Comparison of ENCODE assay signal across 12 cellular contexts in the genomic region with DNA sequence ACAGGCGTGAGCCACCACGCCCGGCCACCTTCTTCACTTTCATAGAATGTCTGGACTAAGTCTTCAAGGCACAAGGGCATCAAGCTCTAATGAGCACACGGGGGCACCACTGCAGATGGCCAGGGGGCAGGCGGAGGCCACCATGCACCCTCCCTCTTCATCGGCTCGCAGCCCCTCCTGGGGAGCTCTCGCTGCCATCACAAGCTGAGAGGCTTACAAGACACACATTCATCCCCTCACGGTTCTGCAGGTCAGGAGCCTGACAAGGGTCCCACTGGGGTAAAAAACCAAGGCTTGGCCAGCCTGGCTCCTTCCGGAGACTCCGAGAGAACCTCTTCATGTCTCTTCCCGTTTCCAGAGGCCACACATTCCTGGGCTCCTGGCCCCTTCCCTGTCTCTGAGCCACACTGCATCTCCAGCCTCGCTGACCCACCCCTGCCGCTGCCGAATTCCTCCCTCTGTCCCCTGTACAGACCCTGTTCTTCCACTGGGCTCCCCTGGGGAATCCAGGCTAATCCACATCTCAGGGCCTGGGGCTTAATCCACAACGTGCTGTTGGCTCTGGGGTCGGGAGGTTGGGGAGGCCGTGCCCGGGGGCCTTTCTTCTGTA. TPM values are rescaled to one million over a fixed set of nuclear protein-coding genes. Genes with fewer than 3 reads are reported as not detected.
DNase-seq lines count a peak whose midpoint lies in the region; ATAC-seq, FAIRE-seq and TF ChIP-seq lines count a peak whose summit lies in the region.
"Had no signal": no experiment of that assay in that cellular context is flagged by ENCODE, and none has a peak within 500 bp of the region (broad histone marks: within the 10 kb centered on the region; RNA-seq: fewer than 3 reads in every experiment).

No MANE protein-coding gene starts in this region.

- H3K9me3 ChIP-seq in right lobe of liver (no peaks in the 10 kb centered on the region), HepG2 (ENCODE audit: low read length) (no peaks in the 10 kb centered on the region), OCI-LY3 (ENCODE audit: insufficient read depth, low read length) (no peaks in the 10 kb centered on the region), lower lobe of right lung (no peaks in the 10 kb centered on the region)
- H3K9me3 ChIP-seq: breast epithelium, suprapubic skin had no signal

- H4K20me1 ChIP-seq in HepG2 (ENCODE audit: insufficient read depth, low read length) (no peaks in the 10 kb centered on the region), OCI-LY3 (ENCODE audit: insufficient read depth, low read length) (no peaks in the 10 kb centered on the region)

- H3K27me3 ChIP-seq in right lobe of liver (no peaks in the 10 kb centered on the region), HepG2 (ENCODE audit: control insufficient read depth in 1 of 2, insufficient read depth in 2 of 2, low read length in 2 of 2) (peaks cover 38 to 85% of the 10 kb centered on the region in 2 experiments), OCI-LY3 (ENCODE audit: low read depth, low read length) (no peaks in the 10 kb centered on the region), lower lobe of right lung (ENCODE audit: low read depth) (peaks cover 5% of the 10 kb centered on the region)
- H3K27me3 ChIP-seq: breast epithelium had no signal

- no peak for FAIRE-seq in HepG2 (lab: Jason Lieb, UNC)

- TF ChIP-seq CTCF in right lobe of liver (IDR thresholded peaks at IDR 0.05), result no peak
- no peak for TF ChIP-seq CTCF in HepG2 (CRISPR knock-in tag; IDR thresholded peaks at IDR 0.05)
- no peak for TF ChIP-seq CTCF in OCI-LY3 (IDR thresholded peaks at IDR 0.05; ENCODE audit: low read depth, low read length)
- TF ChIP-seq CTCF in lower lobe of right lung (IDR thresholded peaks at IDR 0.05), result no peak

- TF ChIP-seq EP300 in HepG2 (IDR thresholded peaks at IDR 0.05; ENCODE audit: low read depth in 2 of 2, low read length in 2 of 2) (no peak), HepG2 (CRISPR knock-in tag; IDR thresholded peaks at IDR 0.05; ENCODE audit: borderline replicate concordance) (no peak)

- no peaks in the 10 kb centered on the region for H3K27me3 Mint-ChIP-seq in stimulated activated naive CD8-positive, alpha-beta T cell treated with anti-CD3 and anti-CD28 coated beads, Interleukin-15, amount 100 ng/mL, for 72 hours

- peak overlapping the region; percentile 72 to 91 for H3K4me3 Mint-ChIP-seq in stimulated activated naive CD8-positive, alpha-beta T cell treated with anti-CD3 and anti-CD28 coated beads, Interleukin-15, amount 100 ng/mL, for 72 hours

- H3K27ac Mint-ChIP-seq in stimulated activated naive CD8-positive, alpha-beta T cell treated with anti-CD3 and anti-CD28 coated beads, Interleukin-15, amount 100 ng/mL, for 72 hours, result peak overlapping the region; percentile 63 to 83

- in situ Hi-C loops in HepG2 (cut with HindIII; ENCODE audit: extremely low pct_ligation_motif_present, low pct_unique_long_range_greater_than_20kb), result no loop called here

- no TSS peak for BruUV-seq in HepG2 (replicated peaks; lab: Mats Ljungman, UMichigan)

- no peak overlapping the region for H2AFZ ChIP-seq in HepG2 (ENCODE audit: low read length)
- H2AFZ ChIP-seq in OCI-LY3 (ENCODE audit: low read depth, low read length), result no peak overlapping the region

- H3K9ac ChIP-seq in HepG2 (ENCODE audit: insufficient read depth, low read depth, low read length) (no peak overlapping the region), OCI-LY3 (ENCODE audit: low read length) (no peak overlapping the region)

- H3K9me3 Mint-ChIP-seq in stimulated activated naive CD8-positive, alpha-beta T cell treated with anti-CD3 and anti-CD28 coated beads, Interleukin-15, amount 100 ng/mL, for 72 hours, result peaks cover 0 to 11% of the 10 kb centered on the region in 2 donors

- H3K36me3 ChIP-seq in right lobe of liver, result no peaks in the 10 kb centered on the region
- H3K36me3 ChIP-seq in HepG2 (replicated peaks in 1 of 2; ENCODE audit: control insufficient read depth in 1 of 2, insufficient read depth in 2 of 2, low read length in 2 of 2), result no peaks in the 10 kb centered on the region
- no peaks in the 10 kb centered on the region for H3K36me3 ChIP-seq in OCI-LY3 (replicated peaks; ENCODE audit: low read depth, low read length)
- no peaks in the 10 kb centered on the region for H3K36me3 ChIP-seq in lower lobe of right lung
- H3K36me3 ChIP-seq: breast epithelium, suprapubic skin had no signal

- CTCF ChIA-PET in HepG2 (lab: Yijun Ruan, JAX; ENCODE audit: low intra/inter-chr PET ratio, low total read pairs), result no interaction called here

- TF ChIP-seq RAD21 in HepG2 (CRISPR knock-in tag; IDR thresholded peaks at IDR 0.05), result no peak

- intact Hi-C loops in right lobe of liver (cut with DNase I), result no loop called here
- intact Hi-C loops in HepG2 (cut with micrococcal nuclease; ENCODE audit: unreplicated experiment), result no loop called here
- intact Hi-C loops in lower lobe of right lung (cut with DNase I), result no loop called here

- TF ChIP-seq POLR2A in right lobe of liver (IDR thresholded peaks at IDR 0.05) (no peak), HepG2 (IDR thresholded peaks at IDR 0.05; ENCODE audit: insufficient read depth in 1 of 2, low read depth in 2 of 2, low read length in 2 of 2) (no peak)

- DNase-seq in right lobe of liver, result peak in 2 of 3 donors; percentile 9 to 37
- no peak for DNase-seq in HepG2 (ENCODE audit: low spot score)
- peak; percentile 40 for DNase-seq in lower lobe of right lung
- DNase-seq in stimulated activated naive CD8-positive, alpha-beta T cell treated with anti-CD3 and anti-CD28 coated beads, Interleukin-15, amount 100 ng/mL, for 72 hours, result no peak
- DNase-seq in DMS53 treated with DMSO at 0.1 percent for 48 hours (lab: John Stamatoyannopoulos, UW; ENCODE audit: unreplicated experiment), result no peak
- no peak for DNase-seq in HPDE6-E6E7 (ENCODE audit: extremely low spot score)
- DNase-seq in NCI-H1417 (lab: John Stamatoyannopoulos, UW), result no peak
- DNase-seq: kidney glomerular epithelial cell had no signal

- H3K79me2 ChIP-seq in HepG2 (ENCODE audit: insufficient read depth, low read length), result no peaks in the 10 kb centered on the region
- H3K79me2 ChIP-seq in OCI-LY3 (ENCODE audit: low read length), result no peaks in the 10 kb centered on the region

- H3K4me2 ChIP-seq in HepG2 (ENCODE audit: low read depth, low read length) (no peak overlapping the region), OCI-LY3 (ENCODE audit: low read length) (peak overlapping the region; percentile 70; the same call in 1 of the 2 replicates)

- H3K4me1 ChIP-seq in right lobe of liver (peaks cover 0 to 3% (median under 1%) of the 10 kb centered on the region in 4 donors), HepG2 (ENCODE audit: insufficient read depth, low read length) (peaks cover 4% of the 10 kb centered on the region), OCI-LY3 (ENCODE audit: low read length) (peaks cover 10% of the 10 kb centered on the region; the same call in 1 of the 2 replicates), lower lobe of right lung (peaks cover 18% of the 10 kb centered on the region)
- H3K4me1 ChIP-seq: breast epithelium, suprapubic skin had no signal

- H3K4me1 Mint-ChIP-seq in stimulated activated naive CD8-positive, alpha-beta T cell treated with anti-CD3 and anti-CD28 coated beads, Interleukin-15, amount 100 ng/mL, for 72 hours, result peaks cover 22% of the 10 kb centered on the region

- no peak overlapping the region for H3K27ac ChIP-seq in right lobe of liver
- no peak overlapping the region for H3K27ac ChIP-seq in HepG2 (ENCODE audit: extremely low read length, insufficient read depth, low read length)
- no peak overlapping the region for H3K27ac ChIP-seq in OCI-LY3 (ENCODE audit: low read length)
- no peak overlapping the region for H3K27ac ChIP-seq in lower lobe of right lung
- H3K27ac ChIP-seq: breast epithelium, SK-N-MC, suprapubic skin had no signal

- WGBS in right lobe of liver (ENCODE audit: insufficient coverage, low coverage, low lambda C conversion rate, missing lambda C conversion rate), result 81% methylated on average over 7 of the region's 19 CpGs
- 13% methylated on average over 17 of the region's 19 CpGs for WGBS in HepG2 (ENCODE audit: low lambda C conversion rate)

- no peak overlapping the region for H3K4me3 ChIP-seq in right lobe of liver
- no peak overlapping the region for H3K4me3 ChIP-seq in HepG2 (replicated peaks in 1 of 3; ENCODE audit: insufficient read depth in 1 of 3, low read depth in 2 of 3, low read length in 3 of 3)
- H3K4me3 ChIP-seq in OCI-LY3 (ENCODE audit: low read length), result peak overlapping the region; percentile 74; the same call in 1 of the 2 replicates
- H3K4me3 ChIP-seq in lower lobe of right lung, result no peak overlapping the region
- H3K4me3 ChIP-seq: SK-N-MC had no signal

- ATAC-seq in right lobe of liver (no peak), HepG2 (no peak), lower lobe of right lung (no peak)
- ATAC-seq in stimulated activated naive CD8-positive, alpha-beta T cell treated with anti-CD3 and anti-CD28 coated beads, Interleukin-15, amount 100 ng/mL, for 72 hours, result peak; percentile 2

- POLR2A ChIA-PET in HepG2 (lab: Yijun Ruan, JAX), result no interaction called here

RNA-seq across cellular contexts. Expression of gene DLL1, which starts 19.8 kb away (rescaled TPM):
- total RNA-seq in right lobe of liver (1 to 10 TPM; 2.0 to 9.6 (median 3.4) TPM), HepG2 (2016; rRNA removed; fragmentation: Illumina TruSeq; extraction: Trizol) (not detected in 2 replicates), lower lobe of right lung (12.9 TPM)
- total RNA-seq in HepG2 (2016; cell fraction: cytosol; rRNA removed; fragmentation: Illumina TruSeq; extraction: Trizol; ENCODE audit: low read depth), result not detected in 2 replicates
- total RNA-seq in HepG2 (2016; cell fraction: insoluble cytoplasmic fraction; rRNA removed; fragmentation: Illumina TruSeq; extraction: Trizol), result not detected in 2 replicates
- not detected in 2 replicates for total RNA-seq in HepG2 (2016; cell fraction: membrane; rRNA removed; fragmentation: Illumina TruSeq; extraction: Trizol)
- total RNA-seq in HepG2 (2016; cell fraction: nucleus; rRNA removed; fragmentation: Illumina TruSeq; extraction: Trizol), result not detected in 2 replicates
- not detected in 2 replicates for polyA plus RNA-seq in HepG2 (2011; rRNA removed)
- polyA plus RNA-seq in HepG2 (2011; cell fraction: cytosol; rRNA removed), result not detected in 2 replicates
- polyA plus RNA-seq in HepG2 (2011; cell fraction: nucleus; rRNA removed), result 0.10 TPM in 2 replicates
- polyA plus RNA-seq in HepG2 (2012), result not detected in 2 replicates
- polyA plus RNA-seq in HepG2 (2016; cell fraction: cytosol; fragmentation: Illumina TruSeq; extraction: Trizol; ENCODE audit: low read depth), result not detected in 2 replicates
- polyA plus RNA-seq in HepG2 (2016; cell fraction: insoluble cytoplasmic fraction; fragmentation: Illumina TruSeq; extraction: Trizol; ENCODE audit: low read depth), result not detected in 2 replicates
- polyA plus RNA-seq in HepG2 (2016; cell fraction: membrane; fragmentation: Illumina TruSeq; extraction: Trizol; ENCODE audit: low read depth), result not detected in 2 replicates
- polyA plus RNA-seq in HepG2 (2016; cell fraction: nucleus; fragmentation: Illumina TruSeq; extraction: Trizol; ENCODE audit: insufficient read depth, low read depth), result not detected in 2 replicates
- polyA minus RNA-seq in HepG2 (2011; rRNA and poly(A)+ RNA removed; ENCODE audit: low replicate concordance), result not detected in 2 replicates
- not detected in 2 replicates for polyA minus RNA-seq in HepG2 (2011; cell fraction: cytosol; rRNA and poly(A)+ RNA removed)
- polyA minus RNA-seq in HepG2 (2011; cell fraction: nucleus; rRNA and poly(A)+ RNA removed), result not detected in 2 replicates

RNA-seq across cellular contexts. Expression of gene FAM120B, which starts 35.5 kb away (rescaled TPM):
- total RNA-seq in right lobe of liver, result 10 to 100 TPM in 5 of 6 experiments, 1 to 10 TPM in 1; 9.5 to 15.7 (median 13.1) TPM
- total RNA-seq in HepG2 (2016; rRNA removed; fragmentation: Illumina TruSeq; extraction: Trizol), result 10.7 and 18.3 TPM in 2 replicates
- 14.5 and 14.8 TPM in 2 replicates for total RNA-seq in HepG2 (2016; cell fraction: cytosol; rRNA removed; fragmentation: Illumina TruSeq; extraction: Trizol; ENCODE audit: low read depth)
- 10.1 and 18.3 TPM in 2 replicates for total RNA-seq in HepG2 (2016; cell fraction: insoluble cytoplasmic fraction; rRNA removed; fragmentation: Illumina TruSeq; extraction: Trizol)
- 18.9 and 22.2 TPM in 2 replicates for total RNA-seq in HepG2 (2016; cell fraction: membrane; rRNA removed; fragmentation: Illumina TruSeq; extraction: Trizol)
- total RNA-seq in HepG2 (2016; cell fraction: nucleus; rRNA removed; fragmentation: Illumina TruSeq; extraction: Trizol), result 16.8 and 19.1 TPM in 2 replicates
- polyA plus RNA-seq in HepG2 (2011; rRNA removed), result 9.2 and 10.8 TPM in 2 replicates
- polyA plus RNA-seq in HepG2 (2011; cell fraction: cytosol; rRNA removed), result 6.1 and 6.8 TPM in 2 replicates
- 11.2 and 14.9 TPM in 2 replicates for polyA plus RNA-seq in HepG2 (2011; cell fraction: nucleus; rRNA removed)
- polyA plus RNA-seq in HepG2 (2012), result 10.6 and 12.8 TPM in 2 replicates
- 1.4 and 1.6 TPM in 2 replicates for polyA plus RNA-seq in HepG2 (2016; cell fraction: cytosol; fragmentation: Illumina TruSeq; extraction: Trizol; ENCODE audit: low read depth)
- 21.6 TPM in 2 replicates for polyA plus RNA-seq in HepG2 (2016; cell fraction: insoluble cytoplasmic fraction; fragmentation: Illumina TruSeq; extraction: Trizol; ENCODE audit: low read depth)
- 2.6 and 3.5 TPM in 2 replicates for polyA plus RNA-seq in HepG2 (2016; cell fraction: membrane; fragmentation: Illumina TruSeq; extraction: Trizol; ENCODE audit: low read depth)
- 17.9 and 21.0 TPM in 2 replicates for polyA plus RNA-seq in HepG2 (2016; cell fraction: nucleus; fragmentation: Illumina TruSeq; extraction: Trizol; ENCODE audit: insufficient read depth, low read depth)
- 18.9 and 22.3 TPM in 2 replicates for polyA minus RNA-seq in HepG2 (2011; rRNA and poly(A)+ RNA removed; ENCODE audit: low replicate concordance)
- 8.3 and 10.0 TPM in 2 replicates for polyA minus RNA-seq in HepG2 (2011; cell fraction: cytosol; rRNA and poly(A)+ RNA removed)
- polyA minus RNA-seq in HepG2 (2011; cell fraction: nucleus; rRNA and poly(A)+ RNA removed), result 39.7 and 55.7 TPM in 2 replicates
- 29.0 TPM for total RNA-seq in lower lobe of right lung

Comparison
In these comparisons a context has a peak if more than half of its experiments do, and no peak if none do; other contexts are left out.
1. DNase-seq: peak in right lobe of liver (2 of 3) and lower lobe of right lung (single experiment); none in HepG2 (single experiment), stimulated activated naive CD8-positive, alpha-beta T cell treated with anti-CD3 and anti-CD28 coated beads, Interleukin-15, amount 100 ng/mL, for 72 hours (0 of 2), DMS53 treated with DMSO at 0.1 percent for 48 hours (single experiment), HPDE6-E6E7 (single experiment) and NCI-H1417 (0 of 3).